In the genomic region with DNA sequence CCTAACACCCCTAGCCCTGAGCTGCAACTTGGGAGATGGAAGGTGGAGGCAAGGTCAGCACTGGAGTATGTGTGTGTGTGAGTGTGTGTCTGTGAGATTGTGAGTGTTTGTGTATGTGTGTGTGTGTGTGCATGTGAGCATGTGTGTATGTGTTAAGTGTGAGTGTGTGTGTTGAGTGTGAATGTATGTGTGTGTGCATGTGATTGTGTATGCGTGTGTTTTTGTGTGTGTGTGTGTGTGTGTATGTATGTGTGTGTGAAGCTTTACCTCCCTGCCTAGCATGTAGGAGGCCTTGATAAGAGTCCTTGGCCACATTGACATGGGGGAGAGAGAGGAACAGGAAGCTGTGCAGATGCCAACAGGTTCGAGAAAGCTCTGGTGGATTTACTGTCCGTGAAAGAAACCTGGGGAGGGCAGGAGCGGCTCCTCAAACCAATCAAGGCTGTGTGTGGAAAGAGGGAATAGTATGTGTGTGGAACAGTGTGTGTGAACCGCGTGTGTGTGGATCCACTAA, we compare ENCODE assay signal across 1 cellular context.
TF ChIP-seq lines count a peak whose summit lies in the region.

No MANE protein-coding gene starts in this region.

TF ChIP-seq in K562, 482 proteins besides CTCF, POLR2A, EP300 and RAD21 (continues in another document):
- TF ChIP-seq ZBTB1 (CRISPR knock-in tag; IDR thresholded peaks at IDR 0.05; ENCODE audit: borderline replicate concordance, low read depth), result no peak
- TF ChIP-seq HLTF (IDR thresholded peaks at IDR 0.05), result 0 out of 2 replicates have a peak, but pooled peaks have one; percentile 74
- no peak for TF ChIP-seq NFE2L1 (tag; IDR thresholded peaks at IDR 0.05; ENCODE audit: borderline replicate concordance, low read depth)
- TF ChIP-seq KDM4B (IDR thresholded peaks at IDR 0.05; ENCODE audit: borderline replicate concordance in 2 of 2, low read depth in 1 of 2), result no peak; a peak in 1 of 4 replicates
- TF ChIP-seq PYGO2 (tag; IDR thresholded peaks at IDR 0.05), result no peak
- TF ChIP-seq ZNF23 (CRISPR knock-in tag; IDR thresholded peaks at IDR 0.05), result no peak
- no peak for TF ChIP-seq ZNF165 (CRISPR knock-in tag; IDR thresholded peaks at IDR 0.05; ENCODE audit: borderline replicate concordance)
- no peak for TF ChIP-seq ZNF76 (CRISPR knock-in tag; IDR thresholded peaks at IDR 0.05; ENCODE audit: borderline replicate concordance)
- no peak for TF ChIP-seq ZC3H11A (IDR thresholded peaks at IDR 0.05; ENCODE audit: low read depth, low read length)
- TF ChIP-seq MCM5 (IDR thresholded peaks at IDR 0.05; ENCODE audit: low read depth), result 0 out of 2 replicates have a peak, but pooled peaks have one; percentile 46
- no peak for TF ChIP-seq CBX2 (IDR thresholded peaks at IDR 0.05; ENCODE audit: insufficient read depth, low read length, poor library complexity, severe bottlenecking)
- TF ChIP-seq, protein P1, sequence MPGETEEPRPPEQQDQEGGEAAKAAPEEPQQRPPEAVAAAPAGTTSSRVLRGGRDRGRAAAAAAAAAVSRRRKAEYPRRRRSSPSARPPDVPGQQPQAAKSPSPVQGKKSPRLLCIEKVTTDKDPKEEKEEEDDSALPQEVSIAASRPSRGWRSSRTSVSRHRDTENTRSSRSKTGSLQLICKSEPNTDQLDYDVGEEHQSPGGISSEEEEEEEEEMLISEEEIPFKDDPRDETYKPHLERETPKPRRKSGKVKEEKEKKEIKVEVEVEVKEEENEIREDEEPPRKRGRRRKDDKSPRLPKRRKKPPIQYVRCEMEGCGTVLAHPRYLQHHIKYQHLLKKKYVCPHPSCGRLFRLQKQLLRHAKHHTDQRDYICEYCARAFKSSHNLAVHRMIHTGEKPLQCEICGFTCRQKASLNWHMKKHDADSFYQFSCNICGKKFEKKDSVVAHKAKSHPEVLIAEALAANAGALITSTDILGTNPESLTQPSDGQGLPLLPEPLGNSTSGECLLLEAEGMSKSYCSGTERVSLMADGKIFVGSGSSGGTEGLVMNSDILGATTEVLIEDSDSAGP (CRISPR knock-in tag; IDR thresholded peaks at IDR 0.05), result no peak
- TF ChIP-seq, protein P2, sequence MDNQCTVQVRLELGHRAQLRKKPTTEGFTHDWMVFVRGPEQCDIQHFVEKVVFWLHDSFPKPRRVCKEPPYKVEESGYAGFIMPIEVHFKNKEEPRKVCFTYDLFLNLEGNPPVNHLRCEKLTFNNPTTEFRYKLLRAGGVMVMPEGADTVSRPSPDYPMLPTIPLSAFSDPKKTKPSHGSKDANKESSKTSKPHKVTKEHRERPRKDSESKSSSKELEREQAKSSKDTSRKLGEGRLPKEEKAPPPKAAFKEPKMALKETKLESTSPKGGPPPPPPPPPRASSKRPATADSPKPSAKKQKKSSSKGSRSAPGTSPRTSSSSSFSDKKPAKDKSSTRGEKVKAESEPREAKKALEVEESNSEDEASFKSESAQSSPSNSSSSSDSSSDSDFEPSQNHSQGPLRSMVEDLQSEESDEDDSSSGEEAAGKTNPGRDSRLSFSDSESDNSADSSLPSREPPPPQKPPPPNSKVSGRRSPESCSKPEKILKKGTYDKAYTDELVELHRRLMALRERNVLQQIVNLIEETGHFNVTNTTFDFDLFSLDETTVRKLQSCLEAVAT (IDR thresholded peaks at IDR 0.05), result 0 out of 4 replicates have a peak, but pooled peaks of 1 of the 2 experiments have one; percentile 53
- TF ChIP-seq ZNF277 (CRISPR knock-in tag; IDR thresholded peaks at IDR 0.05; ENCODE audit: borderline replicate concordance), result no peak
- TF ChIP-seq BRCA1 (IDR thresholded peaks at IDR 0.05), result no peak
- TF ChIP-seq BRCA1 (CRISPR knock-in tag; IDR thresholded peaks at IDR 0.05), result no peak
- 0 out of 2 replicates have a peak, but pooled peaks have one; percentile 27 for TF ChIP-seq PHB2 (IDR thresholded peaks at IDR 0.05; ENCODE audit: low read depth)
- no peak for TF ChIP-seq FOXJ3 (CRISPR knock-in tag; IDR thresholded peaks at IDR 0.05)
- no peak for TF ChIP-seq MAFF (IDR thresholded peaks at IDR 0.05; ENCODE audit: low read length)
- TF ChIP-seq, protein P3, sequence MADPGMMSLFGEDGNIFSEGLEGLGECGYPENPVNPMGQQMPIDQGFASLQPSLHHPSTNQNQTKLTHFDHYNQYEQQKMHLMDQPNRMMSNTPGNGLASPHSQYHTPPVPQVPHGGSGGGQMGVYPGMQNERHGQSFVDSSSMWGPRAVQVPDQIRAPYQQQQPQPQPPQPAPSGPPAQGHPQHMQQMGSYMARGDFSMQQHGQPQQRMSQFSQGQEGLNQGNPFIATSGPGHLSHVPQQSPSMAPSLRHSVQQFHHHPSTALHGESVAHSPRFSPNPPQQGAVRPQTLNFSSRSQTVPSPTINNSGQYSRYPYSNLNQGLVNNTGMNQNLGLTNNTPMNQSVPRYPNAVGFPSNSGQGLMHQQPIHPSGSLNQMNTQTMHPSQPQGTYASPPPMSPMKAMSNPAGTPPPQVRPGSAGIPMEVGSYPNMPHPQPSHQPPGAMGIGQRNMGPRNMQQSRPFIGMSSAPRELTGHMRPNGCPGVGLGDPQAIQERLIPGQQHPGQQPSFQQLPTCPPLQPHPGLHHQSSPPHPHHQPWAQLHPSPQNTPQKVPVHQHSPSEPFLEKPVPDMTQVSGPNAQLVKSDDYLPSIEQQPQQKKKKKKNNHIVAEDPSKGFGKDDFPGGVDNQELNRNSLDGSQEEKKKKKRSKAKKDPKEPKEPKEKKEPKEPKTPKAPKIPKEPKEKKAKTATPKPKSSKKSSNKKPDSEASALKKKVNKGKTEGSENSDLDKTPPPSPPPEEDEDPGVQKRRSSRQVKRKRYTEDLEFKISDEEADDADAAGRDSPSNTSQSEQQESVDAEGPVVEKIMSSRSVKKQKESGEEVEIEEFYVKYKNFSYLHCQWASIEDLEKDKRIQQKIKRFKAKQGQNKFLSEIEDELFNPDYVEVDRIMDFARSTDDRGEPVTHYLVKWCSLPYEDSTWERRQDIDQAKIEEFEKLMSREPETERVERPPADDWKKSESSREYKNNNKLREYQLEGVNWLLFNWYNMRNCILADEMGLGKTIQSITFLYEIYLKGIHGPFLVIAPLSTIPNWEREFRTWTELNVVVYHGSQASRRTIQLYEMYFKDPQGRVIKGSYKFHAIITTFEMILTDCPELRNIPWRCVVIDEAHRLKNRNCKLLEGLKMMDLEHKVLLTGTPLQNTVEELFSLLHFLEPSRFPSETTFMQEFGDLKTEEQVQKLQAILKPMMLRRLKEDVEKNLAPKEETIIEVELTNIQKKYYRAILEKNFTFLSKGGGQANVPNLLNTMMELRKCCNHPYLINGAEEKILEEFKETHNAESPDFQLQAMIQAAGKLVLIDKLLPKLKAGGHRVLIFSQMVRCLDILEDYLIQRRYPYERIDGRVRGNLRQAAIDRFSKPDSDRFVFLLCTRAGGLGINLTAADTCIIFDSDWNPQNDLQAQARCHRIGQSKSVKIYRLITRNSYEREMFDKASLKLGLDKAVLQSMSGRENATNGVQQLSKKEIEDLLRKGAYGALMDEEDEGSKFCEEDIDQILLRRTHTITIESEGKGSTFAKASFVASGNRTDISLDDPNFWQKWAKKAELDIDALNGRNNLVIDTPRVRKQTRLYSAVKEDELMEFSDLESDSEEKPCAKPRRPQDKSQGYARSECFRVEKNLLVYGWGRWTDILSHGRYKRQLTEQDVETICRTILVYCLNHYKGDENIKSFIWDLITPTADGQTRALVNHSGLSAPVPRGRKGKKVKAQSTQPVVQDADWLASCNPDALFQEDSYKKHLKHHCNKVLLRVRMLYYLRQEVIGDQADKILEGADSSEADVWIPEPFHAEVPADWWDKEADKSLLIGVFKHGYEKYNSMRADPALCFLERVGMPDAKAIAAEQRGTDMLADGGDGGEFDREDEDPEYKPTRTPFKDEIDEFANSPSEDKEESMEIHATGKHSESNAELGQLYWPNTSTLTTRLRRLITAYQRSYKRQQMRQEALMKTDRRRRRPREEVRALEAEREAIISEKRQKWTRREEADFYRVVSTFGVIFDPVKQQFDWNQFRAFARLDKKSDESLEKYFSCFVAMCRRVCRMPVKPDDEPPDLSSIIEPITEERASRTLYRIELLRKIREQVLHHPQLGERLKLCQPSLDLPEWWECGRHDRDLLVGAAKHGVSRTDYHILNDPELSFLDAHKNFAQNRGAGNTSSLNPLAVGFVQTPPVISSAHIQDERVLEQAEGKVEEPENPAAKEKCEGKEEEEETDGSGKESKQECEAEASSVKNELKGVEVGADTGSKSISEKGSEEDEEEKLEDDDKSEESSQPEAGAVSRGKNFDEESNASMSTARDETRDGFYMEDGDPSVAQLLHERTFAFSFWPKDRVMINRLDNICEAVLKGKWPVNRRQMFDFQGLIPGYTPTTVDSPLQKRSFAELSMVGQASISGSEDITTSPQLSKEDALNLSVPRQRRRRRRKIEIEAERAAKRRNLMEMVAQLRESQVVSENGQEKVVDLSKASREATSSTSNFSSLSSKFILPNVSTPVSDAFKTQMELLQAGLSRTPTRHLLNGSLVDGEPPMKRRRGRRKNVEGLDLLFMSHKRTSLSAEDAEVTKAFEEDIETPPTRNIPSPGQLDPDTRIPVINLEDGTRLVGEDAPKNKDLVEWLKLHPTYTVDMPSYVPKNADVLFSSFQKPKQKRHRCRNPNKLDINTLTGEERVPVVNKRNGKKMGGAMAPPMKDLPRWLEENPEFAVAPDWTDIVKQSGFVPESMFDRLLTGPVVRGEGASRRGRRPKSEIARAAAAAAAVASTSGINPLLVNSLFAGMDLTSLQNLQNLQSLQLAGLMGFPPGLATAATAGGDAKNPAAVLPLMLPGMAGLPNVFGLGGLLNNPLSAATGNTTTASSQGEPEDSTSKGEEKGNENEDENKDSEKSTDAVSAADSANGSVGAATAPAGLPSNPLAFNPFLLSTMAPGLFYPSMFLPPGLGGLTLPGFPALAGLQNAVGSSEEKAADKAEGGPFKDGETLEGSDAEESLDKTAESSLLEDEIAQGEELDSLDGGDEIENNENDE (IDR thresholded peaks at IDR 0.05; ENCODE audit: low read depth, low read length), result no peak
- TF ChIP-seq CBX1 (IDR thresholded peaks at IDR 0.05; ENCODE audit: low read depth), result peak; percentile 21; the same call in 1 of the 2 replicates
- no peak for TF ChIP-seq HNRNPUL1 (IDR thresholded peaks at IDR 0.05; ENCODE audit: low read length)
- TF ChIP-seq ELF4 (CRISPR knock-in tag; IDR thresholded peaks at IDR 0.05), result peak; percentile 57; the same call in 1 of the 2 replicates
- TF ChIP-seq TRIM24 (IDR thresholded peaks at IDR 0.05), result peak; percentile 51 to 56; a peak in 2 of 4 replicates
- TF ChIP-seq GABPA (tag; conservative IDR thresholded peaks at IDR 0.05; ENCODE audit: low read depth), result 0 out of 2 replicates have a peak, but pooled peaks have one; percentile 11
- TF ChIP-seq THRB (CRISPR knock-in tag; conservative IDR thresholded peaks at IDR 0.05), result peak; percentile 80; the same call in 1 of the 2 replicates
- TF ChIP-seq ZNF740 (CRISPR knock-in tag; IDR thresholded peaks at IDR 0.05), result 0 out of 2 replicates have a peak, but pooled peaks have one; percentile 23
- no peak for TF ChIP-seq ZNF740 (tag; IDR thresholded peaks at IDR 0.05)
- no peak for TF ChIP-seq THAP12 (CRISPR knock-in tag; IDR thresholded peaks at IDR 0.05)
- no peak for TF ChIP-seq U2AF1 (optimal IDR thresholded peaks at IDR 0.05; ENCODE audit: low read depth, low read length)
- no peak for TF ChIP-seq ZNF253 (CRISPR knock-in tag; conservative IDR thresholded peaks at IDR 0.05)
- 0 out of 2 replicates have a peak, but pooled peaks have one; percentile 17 for TF ChIP-seq BCOR (IDR thresholded peaks at IDR 0.05)
- TF ChIP-seq, protein P4, sequence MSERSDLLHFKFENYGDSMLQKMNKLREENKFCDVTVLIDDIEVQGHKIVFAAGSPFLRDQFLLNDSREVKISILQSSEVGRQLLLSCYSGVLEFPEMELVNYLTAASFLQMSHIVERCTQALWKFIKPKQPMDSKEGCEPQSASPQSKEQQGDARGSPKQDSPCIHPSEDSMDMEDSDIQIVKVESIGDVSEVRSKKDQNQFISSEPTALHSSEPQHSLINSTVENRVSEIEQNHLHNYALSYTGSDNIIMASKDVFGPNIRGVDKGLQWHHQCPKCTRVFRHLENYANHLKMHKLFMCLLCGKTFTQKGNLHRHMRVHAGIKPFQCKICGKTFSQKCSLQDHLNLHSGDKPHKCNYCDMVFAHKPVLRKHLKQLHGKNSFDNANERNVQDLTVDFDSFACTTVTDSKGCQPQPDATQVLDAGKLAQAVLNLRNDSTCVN (CRISPR knock-in tag; IDR thresholded peaks at IDR 0.05), result peak; percentile 92
- no peak for TF ChIP-seq TEAD1 (CRISPR knock-in tag; IDR thresholded peaks at IDR 0.05)
- no peak for TF ChIP-seq ZNF224 (CRISPR knock-in tag; IDR thresholded peaks at IDR 0.05)
- TF ChIP-seq OTX1 (CRISPR knock-in tag; IDR thresholded peaks at IDR 0.05), result peak; percentile 49; the same call in 1 of the 2 replicates
